Comparison of ENCODE assay signal across 25 cellular contexts in the genomic region with DNA sequence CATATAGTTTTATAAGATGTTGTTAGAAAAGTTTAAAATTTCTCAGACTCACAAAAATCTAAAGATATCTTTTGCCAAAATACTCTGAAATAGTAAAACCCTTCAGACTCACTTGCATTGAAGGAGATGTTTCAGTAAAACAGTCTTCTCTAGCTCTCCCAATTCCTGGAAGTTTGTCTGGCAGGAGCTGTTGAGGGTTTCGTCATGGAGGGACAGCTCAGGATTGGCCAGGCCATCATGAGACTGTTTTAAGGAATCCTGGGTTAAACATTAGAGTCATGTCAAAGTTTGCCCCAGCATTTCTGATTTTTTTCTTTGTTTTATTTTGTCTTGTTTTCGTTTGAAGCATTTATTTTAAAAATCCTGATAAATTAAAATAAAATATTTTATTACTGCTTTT.
"Had no signal": no experiment of that assay in that cellular context is flagged by ENCODE, and none has a peak within 500 bp of the region (broad histone marks: within the 10 kb centered on the region; RNA-seq: fewer than 3 reads in every experiment).

No MANE protein-coding gene starts in this region.

- DNase-seq: activated CD4-positive, alpha-beta T cell treated with anti-CD3 and anti-CD28 coated beads for 4 hours; activated CD8-positive, alpha-beta memory T cell treated with anti-CD3 and anti-CD28 coated beads, Interleukin-2, amount 50 U/mL, for 4 hours; activated CD8-positive, alpha-beta T cell treated with anti-CD3 and anti-CD28 coated beads for 36 hours; activated gamma-delta T cell treated with Interleukin-2 at 50 U/mL for 16 hours; activated naive CD4-positive, alpha-beta T cell treated with anti-CD3 and anti-CD28 coated beads, Interleukin-2, amount 10 ng/mL, durations not matched to agents 7 days and 5 days; activated naive CD8-positive, alpha-beta T cell treated with anti-CD3 and anti-CD28 coated beads for 36 hours; activated T-cell treated with anti-CD3 and anti-CD28 coated beads, Interleukin-2, amount 50 U/mL, for 72 hours; anterior cingulate cortex; cerebellar nuclear complex; Kasumi-1; NCI-H1048; NCI-H146; NCI-H1930; NCI-H2171; NCI-H2227 treated with DMSO at 0.1 percent for 48 hours; NCI-H446 treated with DMSO at 0.1 percent for 48 hours; NCI-H524 treated with DMSO at 0.1 percent for 48 hours; NCI-H774; PC-3; SHP77; SW 1271 had no signal

- H3K4me3 ChIP-seq: adrenal gland, SJSA1 had no signal

- H3K4me1 ChIP-seq: adrenal gland, SJSA1 had no signal

- H3K36me3 ChIP-seq: adrenal gland, SJSA1 had no signal

- ATAC-seq: activated CD4-positive, CD25-positive, alpha-beta regulatory T cell treated with anti-CD3 and anti-CD28 coated beads, Interleukin-2, amount 50 U/mL, for 24 hours; activated CD8-positive, alpha-beta T cell treated with anti-CD3 and anti-CD28 coated beads for 36 hours; activated T-cell treated with anti-CD3 and anti-CD28 coated beads, Interleukin-2, amount 50 U/mL, for 72 hours; PC-3; SK-N-SH treated with all-trans-retinoic acid at 6 μM for 48 hours had no signal

- H3K9me3 ChIP-seq: adrenal gland, SJSA1 had no signal

- H3K27me3 ChIP-seq: adrenal gland, SJSA1 had no signal

- H3K27ac ChIP-seq: adrenal gland, SJSA1 had no signal
